ENCODE assay signal across 20 cellular contexts in genomic region chr2:226223704-226224103, GRCh38.
DNase-seq lines count a peak whose midpoint lies in the region; ATAC-seq, FAIRE-seq and TF ChIP-seq lines count a peak whose summit lies in the region.
"Had no signal": no experiment of that assay in that cellular context is flagged by ENCODE, and none has a peak within 500 bp of the region (broad histone marks: within the 10 kb centered on the region; RNA-seq: fewer than 3 reads in every experiment).

No MANE protein-coding gene starts in this region.

- TF ChIP-seq POLR2A in HepG2 (IDR thresholded peaks at IDR 0.05; ENCODE audit: insufficient read depth in 1 of 2, low read depth in 2 of 2, low read length in 2 of 2) (no peak), right lobe of liver (IDR thresholded peaks at IDR 0.05) (no peak), K562 (conservative IDR thresholded peaks at IDR 0.05) (no peak)

- H3K4me3 ChIP-seq in HepG2 (replicated peaks in 1 of 3; ENCODE audit: insufficient read depth in 1 of 3, low read depth in 2 of 3, low read length in 3 of 3) (no peak overlapping the region), right lobe of liver (no peak overlapping the region), K562 (no peak overlapping the region), pancreas (no peak overlapping the region), foreskin fibroblast (ENCODE audit: low read depth in 1 of 2, low read length in 2 of 2) (no peak overlapping the region)
- H3K4me3 ChIP-seq: BLaER1 treated with 17β-estradiol and CSF1 and Interleukin-3, amounts not matched to agents 10 nM and 100 nM had no signal

- H3K4me1 ChIP-seq in HepG2 (ENCODE audit: insufficient read depth, low read length) (peaks cover 10% of the 10 kb centered on the region; the same call in 1 of the 2 replicates), right lobe of liver (no peaks in the 10 kb centered on the region), K562 (replicated peaks in 1 of 2; ENCODE audit: control insufficient read depth in 2 of 2, insufficient read depth in 2 of 2, low read length in 2 of 2) (no peaks in the 10 kb centered on the region), pancreas (no peaks in the 10 kb centered on the region)
- H3K4me1 ChIP-seq: BE2C; BLaER1 treated with 17β-estradiol and CSF1 and Interleukin-3, amounts not matched to agents 10 nM and 100 nM had no signal

- no peaks in the 10 kb centered on the region for H3K27me3 ChIP-seq in HepG2 (ENCODE audit: control insufficient read depth in 1 of 2, insufficient read depth in 2 of 2, low read length in 2 of 2)
- H3K27me3 ChIP-seq in right lobe of liver: no peaks in the 10 kb centered on the region
- no peaks in the 10 kb centered on the region for H3K27me3 ChIP-seq in K562 (ENCODE audit: control insufficient read depth in 2 of 2, insufficient read depth in 2 of 2, low read length in 2 of 2)
- no peaks in the 10 kb centered on the region for H3K27me3 ChIP-seq in pancreas
- H3K27me3 ChIP-seq: BE2C; BLaER1 treated with 17β-estradiol and CSF1 and Interleukin-3, amounts not matched to agents 10 nM and 100 nM had no signal

- WGBS in HepG2 (ENCODE audit: low lambda C conversion rate): 63% methylated on average over 2 of the region's 2 CpGs
- 90% methylated on average over 2 of the region's 2 CpGs for WGBS in right lobe of liver (ENCODE audit: insufficient coverage, low coverage, low lambda C conversion rate, missing lambda C conversion rate)
- WGBS in K562 (ENCODE audit: insufficient coverage, low coverage, missing lambda C conversion rate): 0% methylated on average over 2 of the region's 2 CpGs
- WGBS in pancreas, 2 donors: 84% methylated on average over 2 of the region's 2 CpGs

- H3K36me3 ChIP-seq in HepG2 (replicated peaks in 1 of 2; ENCODE audit: control insufficient read depth in 1 of 2, insufficient read depth in 2 of 2, low read length in 2 of 2) (no peaks in the 10 kb centered on the region), right lobe of liver (no peaks in the 10 kb centered on the region), K562 (ENCODE audit: control insufficient read depth, insufficient read depth, low read length) (no peaks in the 10 kb centered on the region), pancreas (no peaks in the 10 kb centered on the region)
- H3K36me3 ChIP-seq: BE2C; BLaER1 treated with 17β-estradiol and CSF1 and Interleukin-3, amounts not matched to agents 10 nM and 100 nM had no signal

- FAIRE-seq in HepG2 (lab: Jason Lieb, UNC): no peak
- FAIRE-seq in K562 (lab: Jason Lieb, UNC): no peak
- peak; percentile 49 for FAIRE-seq in pancreas (lab: Jason Lieb, UNC)
- FAIRE-seq: GM12892 had no signal

- POLR2A ChIA-PET in HepG2 (lab: Yijun Ruan, JAX) (no interaction called here), K562 (lab: Yijun Ruan, JAX) (no interaction called here)

- H3K9me3 ChIP-seq in HepG2 (ENCODE audit: low read length): no peaks in the 10 kb centered on the region
- no peaks in the 10 kb centered on the region for H3K9me3 ChIP-seq in right lobe of liver
- H3K9me3 ChIP-seq in K562 (replicated peaks; ENCODE audit: control insufficient read depth, insufficient read depth, low read depth, low read length): no peaks in the 10 kb centered on the region
- H3K9me3 ChIP-seq in pancreas: no peaks in the 10 kb centered on the region
- H3K9me3 ChIP-seq: BE2C; BLaER1 treated with 17β-estradiol and CSF1 and Interleukin-3, amounts not matched to agents 10 nM and 100 nM had no signal

- CTCF ChIA-PET in HepG2 (lab: Yijun Ruan, JAX; ENCODE audit: low intra/inter-chr PET ratio, low total read pairs): no interaction called here
- CTCF ChIA-PET in K562 (lab: Yijun Ruan, JAX; ENCODE audit: low intra/inter-chr PET ratio): no interaction called here

- H3K27ac ChIP-seq in HepG2 (ENCODE audit: extremely low read length, insufficient read depth, low read length): no peak overlapping the region
- no peak overlapping the region for H3K27ac ChIP-seq in right lobe of liver
- H3K27ac ChIP-seq in K562 (ENCODE audit: extremely low read depth, low read depth, low read length): no peak overlapping the region
- no peak overlapping the region for H3K27ac ChIP-seq in pancreas
- H3K27ac ChIP-seq: 22Rv1; BLaER1 treated with 17β-estradiol and CSF1 and Interleukin-3, amounts not matched to agents 10 nM and 100 nM had no signal

- H3K79me2 ChIP-seq in HepG2 (ENCODE audit: insufficient read depth, low read length) (no peaks in the 10 kb centered on the region), K562 (ENCODE audit: control insufficient read depth, insufficient read depth, low read length) (no peaks in the 10 kb centered on the region)

- H3K9ac ChIP-seq in HepG2 (ENCODE audit: insufficient read depth, low read depth, low read length) (no peak overlapping the region), K562 (ENCODE audit: insufficient read depth in 1 of 2, low read depth in 2 of 2, low read length in 2 of 2) (no peak overlapping the region)
- H3K9ac ChIP-seq: BLaER1 treated with 17β-estradiol and CSF1 and Interleukin-3, amounts not matched to agents 10 nM and 100 nM had no signal

- no peak for TF ChIP-seq RAD21 in HepG2 (CRISPR knock-in tag; IDR thresholded peaks at IDR 0.05)
- no peak for TF ChIP-seq RAD21 in K562 (CRISPR knock-in tag; conservative IDR thresholded peaks at IDR 0.05 in 1 of 2, IDR thresholded peaks at IDR 0.05 in 1 of 2)

- TF ChIP-seq CTCF in HepG2 (CRISPR knock-in tag; IDR thresholded peaks at IDR 0.05) (no peak), right lobe of liver (IDR thresholded peaks at IDR 0.05) (no peak), K562 (IDR thresholded peaks at IDR 0.05 in 2 of 3, conservative IDR thresholded peaks at IDR 0.05 in 1 of 3; ENCODE audit: insufficient read depth in 2 of 3, low read depth in 1 of 3, low read length in 3 of 3) (no peak), pancreas (IDR thresholded peaks at IDR 0.05) (no peak), foreskin fibroblast (IDR thresholded peaks at IDR 0.05; ENCODE audit: low read depth, low read length) (no peak)

- intact Hi-C loops in HepG2 (cut with micrococcal nuclease; ENCODE audit: unreplicated experiment) (no loop called here), right lobe of liver (cut with DNase I) (no loop called here), K562 (cut with micrococcal nuclease) (no loop called here), pancreas (cut with DNase I) (no loop called here)

- in situ Hi-C loops in HepG2 (cut with HindIII; ENCODE audit: extremely low pct_ligation_motif_present, low pct_unique_long_range_greater_than_20kb) (no loop called here), K562 (cut with MboI) (no loop called here)

- H2AFZ ChIP-seq in HepG2 (ENCODE audit: low read length): no peak overlapping the region
- no peak overlapping the region for H2AFZ ChIP-seq in K562 (ENCODE audit: low read depth, low read length)

- H3K9me1 ChIP-seq in K562 (ENCODE audit: control insufficient read depth, insufficient read depth, low read length): no peaks in the 10 kb centered on the region

- BruUV-seq in HepG2 (replicated peaks; lab: Mats Ljungman, UMichigan): no TSS peak
- BruUV-seq in K562 (replicated peaks; lab: Mats Ljungman, UMichigan): no TSS peak

- DNase-seq in HepG2 (ENCODE audit: low spot score): no peak
- DNase-seq in right lobe of liver: no peak
- no peak for DNase-seq in K562 (ENCODE audit: extremely low read depth in 1 of 4, low spot score in 3 of 4)
- DNase-seq in pancreas: no peak
- no peak for DNase-seq in foreskin fibroblast
- no peak for DNase-seq in NCI-H1417 (lab: John Stamatoyannopoulos, UW)
- DNase-seq: ACHN; AML-193; BE2C; Calu3; CD4-positive, alpha-beta T cell; COR-L47; DMS53; DMS79 treated with DMSO at 0.1 percent for 48 hours; GOT3; H7; HCEC 1CT had no signal

- ATAC-seq in HepG2 (no peak), right lobe of liver (no peak), K562 (no peak), pancreas (no peak)

- TF ChIP-seq EP300 in HepG2 (IDR thresholded peaks at IDR 0.05; ENCODE audit: low read depth in 2 of 2, low read length in 2 of 2): no peak
- TF ChIP-seq EP300 in HepG2 (CRISPR knock-in tag; IDR thresholded peaks at IDR 0.05; ENCODE audit: borderline replicate concordance): no peak
- no peak for TF ChIP-seq EP300 in K562 (IDR thresholded peaks at IDR 0.05; ENCODE audit: low read length)

- H4K20me1 ChIP-seq in HepG2 (ENCODE audit: insufficient read depth, low read length) (no peaks in the 10 kb centered on the region), K562 (replicated peaks; ENCODE audit: control insufficient read depth, insufficient read depth, low read length) (no peaks in the 10 kb centered on the region)
- H4K20me1 ChIP-seq: BLaER1 treated with 17β-estradiol and CSF1 and Interleukin-3, amounts not matched to agents 10 nM and 100 nM had no signal

- H3K4me2 ChIP-seq in HepG2 (ENCODE audit: low read depth, low read length) (no peak overlapping the region), K562 (ENCODE audit: insufficient read depth, low read length) (no peak overlapping the region)
- H3K4me2 ChIP-seq: BLaER1 treated with 17β-estradiol and CSF1 and Interleukin-3, amounts not matched to agents 10 nM and 100 nM had no signal

TF ChIP-seq in HepG2, 621 proteins besides CTCF, POLR2A, EP300 and RAD21 (continues in another document):
- peak; percentile 95 for TF ChIP-seq MAFF (IDR thresholded peaks at IDR 0.05; ENCODE audit: low read depth, low read length)
- TF ChIP-seq MAFK (conservative IDR thresholded peaks at IDR 0.05 in 1 of 2, IDR thresholded peaks at IDR 0.05 in 1 of 2; ENCODE audit: low read length in 2 of 2): peak; percentile 91 to 99
- no peak for TF ChIP-seq SALL1 (CRISPR knock-in tag; IDR thresholded peaks at IDR 0.05)

TF ChIP-seq in K562, 482 proteins besides CTCF, POLR2A, EP300 and RAD21:
- TF ChIP-seq KAT8 (IDR thresholded peaks at IDR 0.05; ENCODE audit: low read depth) (no peak), MAFG (tag; conservative IDR thresholded peaks at IDR 0.05) (peak; percentile 64), LEF1 (IDR thresholded peaks at IDR 0.05) (no peak), E2F5 (CRISPR knock-in tag; IDR thresholded peaks at IDR 0.05) (no peak), ZNF316 (IDR thresholded peaks at IDR 0.05) (peak; percentile 88), MAFF (IDR thresholded peaks at IDR 0.05; ENCODE audit: low read length) (peak; percentile 50; the same call in 1 of the 2 replicates), C11orf30 (IDR thresholded peaks at IDR 0.05; ENCODE audit: low read depth) (peak; percentile 66), MAFK (IDR thresholded peaks at IDR 0.05; ENCODE audit: low read length) (peak; percentile 82)

Comparison
In these comparisons a context has a peak if more than half of its experiments do, and no peak if none do; other contexts are left out.
1. Of the 241 proteins assayed by ChIP-seq in both HepG2 and K562: peak only in HepG2: none; only in K562: MAFG; in both: MAFF and MAFK; in neither: 238.